7 cellular contexts compared by ENCODE assay signal in the genomic region with DNA sequence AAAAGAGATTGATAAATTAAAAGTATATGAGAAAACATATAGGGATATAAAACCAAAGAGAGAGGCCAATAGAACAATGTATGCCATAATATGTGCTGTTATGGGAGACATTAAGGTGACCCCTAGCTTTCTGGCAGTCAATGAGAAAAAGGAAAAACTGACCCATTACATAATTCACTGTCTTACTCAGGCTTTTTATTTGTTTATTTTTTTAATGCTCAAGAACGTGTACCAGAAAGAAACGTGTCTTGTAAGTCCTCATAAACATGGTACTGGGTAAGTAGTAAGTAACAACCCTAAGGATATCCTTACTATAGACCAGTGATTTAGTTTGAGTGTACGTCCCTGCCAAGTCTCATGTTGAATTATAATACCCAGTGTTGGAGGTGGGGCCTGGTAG.
"Had no signal": no experiment of that assay in that cellular context is flagged by ENCODE, and none has a peak within 500 bp of the region (broad histone marks: within the 10 kb centered on the region; RNA-seq: fewer than 3 reads in every experiment).

No MANE protein-coding gene starts in this region.

- H3K36me3 ChIP-seq: HAP-1 had no signal

- H3K4me3 ChIP-seq: HAP-1, K562 had no signal

- DNase-seq: GOT3, H7, KG1 had no signal

- H3K27ac ChIP-seq: HL-60 had no signal

- H3K4me1 ChIP-seq: HAP-1 had no signal

- H3K27ac Mint-ChIP-seq: HFFc6 had no signal

- H3K4me3 Mint-ChIP-seq: HFFc6 had no signal

- H3K9me3 ChIP-seq: HAP-1 had no signal
